1 cellular context compared by ENCODE assay signal in genomic region chr5:150139334-150139733, GRCh38.
TF ChIP-seq lines count a peak whose summit lies in the region.

No MANE protein-coding gene starts in this region.

TF ChIP-seq in A549, 52 proteins besides CTCF, POLR2A, EP300 and RAD21 (continued from another document):
- no peak for TF ChIP-seq REST (IDR thresholded peaks at IDR 0.05)
- no peak for TF ChIP-seq CHD4 (IDR thresholded peaks at IDR 0.05; ENCODE audit: borderline replicate concordance)
- no peak for TF ChIP-seq SREBF2 (IDR thresholded peaks at IDR 0.05)
- no peak for TF ChIP-seq POLR2AphosphoS2 (conservative IDR thresholded peaks at IDR 0.05; ENCODE audit: low read length)
- TF ChIP-seq RNF2 (IDR thresholded peaks at IDR 0.05; ENCODE audit: borderline replicate concordance, low read depth): no peak
- TF ChIP-seq ZNF302 (CRISPR knock-in tag; IDR thresholded peaks at IDR 0.05): no peak
- no peak for TF ChIP-seq PHF8 (IDR thresholded peaks at IDR 0.05; ENCODE audit: borderline replicate concordance, low read depth)
- no peak for TF ChIP-seq FOSL2 (IDR thresholded peaks at IDR 0.05)
- TF ChIP-seq FOSL2 (CRISPR knock-in tag; IDR thresholded peaks at IDR 0.05): no peak
- no peak for TF ChIP-seq SMC3 (IDR thresholded peaks at IDR 0.05)
- no peak for TF ChIP-seq KDM5A (IDR thresholded peaks at IDR 0.05)
- no peak for TF ChIP-seq TFCP2L1 (CRISPR knock-in tag; IDR thresholded peaks at IDR 0.05)
- TF ChIP-seq HDAC2 (IDR thresholded peaks at IDR 0.05): no peak
- TF ChIP-seq HES2 (IDR thresholded peaks at IDR 0.05): no peak
- TF ChIP-seq CBX8 (IDR thresholded peaks at IDR 0.05): no peak
- TF ChIP-seq HOXB5 (CRISPR knock-in tag; IDR thresholded peaks at IDR 0.05): no peak
- TF ChIP-seq MYC (IDR thresholded peaks at IDR 0.05; ENCODE audit: borderline replicate concordance, low read length): no peak
- TF ChIP-seq RCOR1 (IDR thresholded peaks at IDR 0.05; ENCODE audit: low read depth, low read length): no peak
- no peak for TF ChIP-seq FOXS1 (CRISPR knock-in tag; IDR thresholded peaks at IDR 0.05)
